Comparison of ENCODE assay signal across 1 cellular context in the genomic region with DNA sequence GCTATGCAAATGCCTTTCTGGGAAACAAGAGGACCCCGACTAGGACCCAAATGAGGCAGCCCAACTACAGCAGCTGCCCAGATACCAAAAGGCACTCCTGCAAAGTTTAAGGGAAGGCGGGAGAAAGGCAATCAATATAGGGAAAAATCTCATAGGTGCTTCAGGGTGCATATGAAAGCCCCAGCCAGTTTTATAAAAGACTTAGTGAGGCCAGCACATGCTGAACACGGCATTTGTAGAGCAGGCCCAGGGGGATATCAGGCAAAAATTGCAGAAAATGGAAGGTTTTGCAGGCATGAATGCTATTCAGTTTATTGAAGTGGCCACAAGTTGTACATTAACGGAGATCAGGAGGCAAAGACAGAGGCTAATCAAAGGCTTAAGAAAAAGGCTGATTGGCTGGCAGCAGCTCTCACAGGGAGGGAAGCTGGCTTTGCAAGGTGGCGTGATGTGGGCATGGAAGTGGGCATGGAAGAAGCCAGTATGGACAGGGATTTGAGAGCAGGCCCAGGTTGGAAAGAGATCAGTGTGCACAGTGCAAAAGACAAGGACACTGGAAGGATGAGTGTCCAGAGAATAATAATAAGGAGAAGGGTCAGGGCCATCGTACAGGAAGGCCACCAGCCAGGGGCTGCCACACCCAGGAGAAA.
TF ChIP-seq lines count a peak whose summit lies in the region.

No MANE protein-coding gene starts in this region.

TF ChIP-seq in HepG2, 621 proteins besides CTCF, POLR2A, EP300 and RAD21 (continued from another document):
- TF ChIP-seq, protein P1, sequence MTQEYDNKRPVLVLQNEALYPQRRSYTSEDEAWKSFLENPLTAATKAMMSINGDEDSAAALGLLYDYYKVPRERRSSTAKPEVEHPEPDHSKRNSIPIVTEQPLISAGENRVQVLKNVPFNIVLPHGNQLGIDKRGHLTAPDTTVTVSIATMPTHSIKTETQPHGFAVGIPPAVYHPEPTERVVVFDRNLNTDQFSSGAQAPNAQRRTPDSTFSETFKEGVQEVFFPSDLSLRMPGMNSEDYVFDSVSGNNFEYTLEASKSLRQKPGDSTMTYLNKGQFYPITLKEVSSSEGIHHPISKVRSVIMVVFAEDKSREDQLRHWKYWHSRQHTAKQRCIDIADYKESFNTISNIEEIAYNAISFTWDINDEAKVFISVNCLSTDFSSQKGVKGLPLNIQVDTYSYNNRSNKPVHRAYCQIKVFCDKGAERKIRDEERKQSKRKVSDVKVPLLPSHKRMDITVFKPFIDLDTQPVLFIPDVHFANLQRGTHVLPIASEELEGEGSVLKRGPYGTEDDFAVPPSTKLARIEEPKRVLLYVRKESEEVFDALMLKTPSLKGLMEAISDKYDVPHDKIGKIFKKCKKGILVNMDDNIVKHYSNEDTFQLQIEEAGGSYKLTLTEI (CRISPR knock-in tag; conservative IDR thresholded peaks at IDR 0.05), result no peak
- no peak for TF ChIP-seq ZFP36 (IDR thresholded peaks at IDR 0.05; ENCODE audit: borderline replicate concordance, low read depth, low read length, partially characterized antibody)
- 0 out of 2 replicates have a peak, but pooled peaks have one; percentile 10 for TF ChIP-seq KLF11 (CRISPR knock-in tag; IDR thresholded peaks at IDR 0.05)
- TF ChIP-seq, protein P2, sequence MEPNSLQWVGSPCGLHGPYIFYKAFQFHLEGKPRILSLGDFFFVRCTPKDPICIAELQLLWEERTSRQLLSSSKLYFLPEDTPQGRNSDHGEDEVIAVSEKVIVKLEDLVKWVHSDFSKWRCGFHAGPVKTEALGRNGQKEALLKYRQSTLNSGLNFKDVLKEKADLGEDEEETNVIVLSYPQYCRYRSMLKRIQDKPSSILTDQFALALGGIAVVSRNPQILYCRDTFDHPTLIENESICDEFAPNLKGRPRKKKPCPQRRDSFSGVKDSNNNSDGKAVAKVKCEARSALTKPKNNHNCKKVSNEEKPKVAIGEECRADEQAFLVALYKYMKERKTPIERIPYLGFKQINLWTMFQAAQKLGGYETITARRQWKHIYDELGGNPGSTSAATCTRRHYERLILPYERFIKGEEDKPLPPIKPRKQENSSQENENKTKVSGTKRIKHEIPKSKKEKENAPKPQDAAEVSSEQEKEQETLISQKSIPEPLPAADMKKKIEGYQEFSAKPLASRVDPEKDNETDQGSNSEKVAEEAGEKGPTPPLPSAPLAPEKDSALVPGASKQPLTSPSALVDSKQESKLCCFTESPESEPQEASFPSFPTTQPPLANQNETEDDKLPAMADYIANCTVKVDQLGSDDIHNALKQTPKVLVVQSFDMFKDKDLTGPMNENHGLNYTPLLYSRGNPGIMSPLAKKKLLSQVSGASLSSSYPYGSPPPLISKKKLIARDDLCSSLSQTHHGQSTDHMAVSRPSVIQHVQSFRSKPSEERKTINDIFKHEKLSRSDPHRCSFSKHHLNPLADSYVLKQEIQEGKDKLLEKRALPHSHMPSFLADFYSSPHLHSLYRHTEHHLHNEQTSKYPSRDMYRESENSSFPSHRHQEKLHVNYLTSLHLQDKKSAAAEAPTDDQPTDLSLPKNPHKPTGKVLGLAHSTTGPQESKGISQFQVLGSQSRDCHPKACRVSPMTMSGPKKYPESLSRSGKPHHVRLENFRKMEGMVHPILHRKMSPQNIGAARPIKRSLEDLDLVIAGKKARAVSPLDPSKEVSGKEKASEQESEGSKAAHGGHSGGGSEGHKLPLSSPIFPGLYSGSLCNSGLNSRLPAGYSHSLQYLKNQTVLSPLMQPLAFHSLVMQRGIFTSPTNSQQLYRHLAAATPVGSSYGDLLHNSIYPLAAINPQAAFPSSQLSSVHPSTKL (CRISPR knock-in tag; IDR thresholded peaks at IDR 0.05), result peak; percentile 27; the same call in 1 of the 2 replicates
- TF ChIP-seq WIZ (CRISPR knock-in tag; IDR thresholded peaks at IDR 0.05), result no peak
- TF ChIP-seq HOXA7 (CRISPR knock-in tag; IDR thresholded peaks at IDR 0.05), result no peak
- TF ChIP-seq ZNF205 (CRISPR knock-in tag; IDR thresholded peaks at IDR 0.05), result no peak
- no peak for TF ChIP-seq ZNF83 (CRISPR knock-in tag; IDR thresholded peaks at IDR 0.05; ENCODE audit: borderline replicate concordance)
- TF ChIP-seq ZNF547 (CRISPR knock-in tag; IDR thresholded peaks at IDR 0.05), result no peak
- TF ChIP-seq CC2D1A (CRISPR knock-in tag; IDR thresholded peaks at IDR 0.05), result no peak
- TF ChIP-seq, protein P3, sequence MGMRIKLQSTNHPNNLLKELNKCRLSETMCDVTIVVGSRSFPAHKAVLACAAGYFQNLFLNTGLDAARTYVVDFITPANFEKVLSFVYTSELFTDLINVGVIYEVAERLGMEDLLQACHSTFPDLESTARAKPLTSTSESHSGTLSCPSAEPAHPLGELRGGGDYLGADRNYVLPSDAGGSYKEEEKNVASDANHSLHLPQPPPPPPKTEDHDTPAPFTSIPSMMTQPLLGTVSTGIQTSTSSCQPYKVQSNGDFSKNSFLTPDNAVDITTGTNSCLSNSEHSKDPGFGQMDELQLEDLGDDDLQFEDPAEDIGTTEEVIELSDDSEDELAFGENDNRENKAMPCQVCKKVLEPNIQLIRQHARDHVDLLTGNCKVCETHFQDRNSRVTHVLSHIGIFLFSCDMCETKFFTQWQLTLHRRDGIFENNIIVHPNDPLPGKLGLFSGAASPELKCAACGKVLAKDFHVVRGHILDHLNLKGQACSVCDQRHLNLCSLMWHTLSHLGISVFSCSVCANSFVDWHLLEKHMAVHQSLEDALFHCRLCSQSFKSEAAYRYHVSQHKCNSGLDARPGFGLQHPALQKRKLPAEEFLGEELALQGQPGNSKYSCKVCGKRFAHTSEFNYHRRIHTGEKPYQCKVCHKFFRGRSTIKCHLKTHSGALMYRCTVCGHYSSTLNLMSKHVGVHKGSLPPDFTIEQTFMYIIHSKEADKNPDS (CRISPR knock-in tag; IDR thresholded peaks at IDR 0.05), result no peak
- TF ChIP-seq ZNF12 (CRISPR knock-in tag; IDR thresholded peaks at IDR 0.05), result no peak
- TF ChIP-seq ZNF224 (CRISPR knock-in tag; IDR thresholded peaks at IDR 0.05), result no peak
- TF ChIP-seq JUND (CRISPR knock-in tag; IDR thresholded peaks at IDR 0.05), result no peak
- TF ChIP-seq, protein P4, sequence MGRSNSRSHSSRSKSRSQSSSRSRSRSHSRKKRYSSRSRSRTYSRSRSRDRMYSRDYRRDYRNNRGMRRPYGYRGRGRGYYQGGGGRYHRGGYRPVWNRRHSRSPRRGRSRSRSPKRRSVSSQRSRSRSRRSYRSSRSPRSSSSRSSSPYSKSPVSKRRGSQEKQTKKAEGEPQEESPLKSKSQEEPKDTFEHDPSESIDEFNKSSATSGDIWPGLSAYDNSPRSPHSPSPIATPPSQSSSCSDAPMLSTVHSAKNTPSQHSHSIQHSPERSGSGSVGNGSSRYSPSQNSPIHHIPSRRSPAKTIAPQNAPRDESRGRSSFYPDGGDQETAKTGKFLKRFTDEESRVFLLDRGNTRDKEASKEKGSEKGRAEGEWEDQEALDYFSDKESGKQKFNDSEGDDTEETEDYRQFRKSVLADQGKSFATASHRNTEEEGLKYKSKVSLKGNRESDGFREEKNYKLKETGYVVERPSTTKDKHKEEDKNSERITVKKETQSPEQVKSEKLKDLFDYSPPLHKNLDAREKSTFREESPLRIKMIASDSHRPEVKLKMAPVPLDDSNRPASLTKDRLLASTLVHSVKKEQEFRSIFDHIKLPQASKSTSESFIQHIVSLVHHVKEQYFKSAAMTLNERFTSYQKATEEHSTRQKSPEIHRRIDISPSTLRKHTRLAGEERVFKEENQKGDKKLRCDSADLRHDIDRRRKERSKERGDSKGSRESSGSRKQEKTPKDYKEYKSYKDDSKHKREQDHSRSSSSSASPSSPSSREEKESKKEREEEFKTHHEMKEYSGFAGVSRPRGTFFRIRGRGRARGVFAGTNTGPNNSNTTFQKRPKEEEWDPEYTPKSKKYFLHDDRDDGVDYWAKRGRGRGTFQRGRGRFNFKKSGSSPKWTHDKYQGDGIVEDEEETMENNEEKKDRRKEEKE (IDR thresholded peaks at IDR 0.05), result no peak
- no peak for TF ChIP-seq ERF (CRISPR knock-in tag; IDR thresholded peaks at IDR 0.05)
- no peak for TF ChIP-seq NFKB2 (CRISPR knock-in tag; IDR thresholded peaks at IDR 0.05; ENCODE audit: borderline replicate concordance)
- TF ChIP-seq, protein P5, sequence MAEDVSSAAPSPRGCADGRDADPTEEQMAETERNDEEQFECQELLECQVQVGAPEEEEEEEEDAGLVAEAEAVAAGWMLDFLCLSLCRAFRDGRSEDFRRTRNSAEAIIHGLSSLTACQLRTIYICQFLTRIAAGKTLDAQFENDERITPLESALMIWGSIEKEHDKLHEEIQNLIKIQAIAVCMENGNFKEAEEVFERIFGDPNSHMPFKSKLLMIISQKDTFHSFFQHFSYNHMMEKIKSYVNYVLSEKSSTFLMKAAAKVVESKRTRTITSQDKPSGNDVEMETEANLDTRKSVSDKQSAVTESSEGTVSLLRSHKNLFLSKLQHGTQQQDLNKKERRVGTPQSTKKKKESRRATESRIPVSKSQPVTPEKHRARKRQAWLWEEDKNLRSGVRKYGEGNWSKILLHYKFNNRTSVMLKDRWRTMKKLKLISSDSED (CRISPR knock-in tag; IDR thresholded peaks at IDR 0.05), result 0 out of 2 replicates have a peak, but pooled peaks have one; percentile 56
- TF ChIP-seq RARA (CRISPR knock-in tag; IDR thresholded peaks at IDR 0.05), result peak; percentile 54
- no peak for TF ChIP-seq SMAD3 (CRISPR knock-in tag; IDR thresholded peaks at IDR 0.05)
- no peak for TF ChIP-seq ZNF569 (CRISPR knock-in tag; IDR thresholded peaks at IDR 0.05; ENCODE audit: borderline replicate concordance)
- 0 out of 2 replicates have a peak, but pooled peaks have one; percentile 16 for TF ChIP-seq KAT8 (CRISPR knock-in tag; IDR thresholded peaks at IDR 0.05)
- TF ChIP-seq YY1 (IDR thresholded peaks at IDR 0.05; ENCODE audit: insufficient read depth, insufficient replicate concordance, low read depth, low read length), result no peak
- no peak for TF ChIP-seq PRPF4 (IDR thresholded peaks at IDR 0.05; ENCODE audit: low read depth, low read length, poor library complexity, severe bottlenecking)
- TF ChIP-seq, protein P6, sequence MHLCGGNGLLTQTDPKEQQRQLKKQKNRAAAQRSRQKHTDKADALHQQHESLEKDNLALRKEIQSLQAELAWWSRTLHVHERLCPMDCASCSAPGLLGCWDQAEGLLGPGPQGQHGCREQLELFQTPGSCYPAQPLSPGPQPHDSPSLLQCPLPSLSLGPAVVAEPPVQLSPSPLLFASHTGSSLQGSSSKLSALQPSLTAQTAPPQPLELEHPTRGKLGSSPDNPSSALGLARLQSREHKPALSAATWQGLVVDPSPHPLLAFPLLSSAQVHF (CRISPR knock-in tag; IDR thresholded peaks at IDR 0.05), result no peak
- TF ChIP-seq PHF21A (CRISPR knock-in tag; IDR thresholded peaks at IDR 0.05), result peak; percentile 20; the same call in 1 of the 2 replicates
- TF ChIP-seq ZBTB21 (CRISPR knock-in tag; IDR thresholded peaks at IDR 0.05), result no peak
- TF ChIP-seq, protein P7, sequence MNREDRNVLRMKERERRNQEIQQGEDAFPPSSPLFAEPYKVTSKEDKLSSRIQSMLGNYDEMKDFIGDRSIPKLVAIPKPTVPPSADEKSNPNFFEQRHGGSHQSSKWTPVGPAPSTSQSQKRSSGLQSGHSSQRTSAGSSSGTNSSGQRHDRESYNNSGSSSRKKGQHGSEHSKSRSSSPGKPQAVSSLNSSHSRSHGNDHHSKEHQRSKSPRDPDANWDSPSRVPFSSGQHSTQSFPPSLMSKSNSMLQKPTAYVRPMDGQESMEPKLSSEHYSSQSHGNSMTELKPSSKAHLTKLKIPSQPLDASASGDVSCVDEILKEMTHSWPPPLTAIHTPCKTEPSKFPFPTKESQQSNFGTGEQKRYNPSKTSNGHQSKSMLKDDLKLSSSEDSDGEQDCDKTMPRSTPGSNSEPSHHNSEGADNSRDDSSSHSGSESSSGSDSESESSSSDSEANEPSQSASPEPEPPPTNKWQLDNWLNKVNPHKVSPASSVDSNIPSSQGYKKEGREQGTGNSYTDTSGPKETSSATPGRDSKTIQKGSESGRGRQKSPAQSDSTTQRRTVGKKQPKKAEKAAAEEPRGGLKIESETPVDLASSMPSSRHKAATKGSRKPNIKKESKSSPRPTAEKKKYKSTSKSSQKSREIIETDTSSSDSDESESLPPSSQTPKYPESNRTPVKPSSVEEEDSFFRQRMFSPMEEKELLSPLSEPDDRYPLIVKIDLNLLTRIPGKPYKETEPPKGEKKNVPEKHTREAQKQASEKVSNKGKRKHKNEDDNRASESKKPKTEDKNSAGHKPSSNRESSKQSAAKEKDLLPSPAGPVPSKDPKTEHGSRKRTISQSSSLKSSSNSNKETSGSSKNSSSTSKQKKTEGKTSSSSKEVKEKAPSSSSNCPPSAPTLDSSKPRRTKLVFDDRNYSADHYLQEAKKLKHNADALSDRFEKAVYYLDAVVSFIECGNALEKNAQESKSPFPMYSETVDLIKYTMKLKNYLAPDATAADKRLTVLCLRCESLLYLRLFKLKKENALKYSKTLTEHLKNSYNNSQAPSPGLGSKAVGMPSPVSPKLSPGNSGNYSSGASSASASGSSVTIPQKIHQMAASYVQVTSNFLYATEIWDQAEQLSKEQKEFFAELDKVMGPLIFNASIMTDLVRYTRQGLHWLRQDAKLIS (CRISPR knock-in tag; IDR thresholded peaks at IDR 0.05), result no peak
- no peak for TF ChIP-seq KDM1A (CRISPR knock-in tag; IDR thresholded peaks at IDR 0.05)
- TF ChIP-seq ZNF589 (CRISPR knock-in tag; conservative IDR thresholded peaks at IDR 0.05), result no peak
- TF ChIP-seq, protein P8, sequence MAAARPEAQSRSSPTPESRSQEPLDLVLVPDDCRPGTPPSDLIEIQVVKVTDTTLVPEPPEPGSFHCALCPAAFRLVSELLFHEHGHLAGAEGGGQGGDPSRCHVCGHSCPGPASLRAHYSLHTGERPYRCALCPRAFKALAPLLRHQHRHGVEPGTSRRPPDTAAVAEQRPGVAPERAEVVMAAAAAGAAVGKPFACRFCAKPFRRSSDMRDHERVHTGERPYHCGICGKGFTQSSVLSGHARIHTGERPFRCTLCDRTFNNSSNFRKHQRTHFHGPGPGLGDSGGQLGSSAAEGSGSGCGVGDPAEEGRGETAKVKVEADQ (CRISPR knock-in tag; IDR thresholded peaks at IDR 0.05; ENCODE audit: borderline replicate concordance), result no peak
- TF ChIP-seq ZNF761 (CRISPR knock-in tag; conservative IDR thresholded peaks at IDR 0.05), result no peak
- TF ChIP-seq, protein P9, sequence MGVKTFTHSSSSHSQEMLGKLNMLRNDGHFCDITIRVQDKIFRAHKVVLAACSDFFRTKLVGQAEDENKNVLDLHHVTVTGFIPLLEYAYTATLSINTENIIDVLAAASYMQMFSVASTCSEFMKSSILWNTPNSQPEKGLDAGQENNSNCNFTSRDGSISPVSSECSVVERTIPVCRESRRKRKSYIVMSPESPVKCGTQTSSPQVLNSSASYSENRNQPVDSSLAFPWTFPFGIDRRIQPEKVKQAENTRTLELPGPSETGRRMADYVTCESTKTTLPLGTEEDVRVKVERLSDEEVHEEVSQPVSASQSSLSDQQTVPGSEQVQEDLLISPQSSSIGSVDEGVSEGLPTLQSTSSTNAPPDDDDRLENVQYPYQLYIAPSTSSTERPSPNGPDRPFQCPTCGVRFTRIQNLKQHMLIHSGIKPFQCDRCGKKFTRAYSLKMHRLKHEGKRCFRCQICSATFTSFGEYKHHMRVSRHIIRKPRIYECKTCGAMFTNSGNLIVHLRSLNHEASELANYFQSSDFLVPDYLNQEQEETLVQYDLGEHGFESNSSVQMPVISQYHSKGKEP (CRISPR knock-in tag; IDR thresholded peaks at IDR 0.05), result no peak
- TF ChIP-seq ZNF484 (CRISPR knock-in tag; IDR thresholded peaks at IDR 0.05; ENCODE audit: borderline replicate concordance, low read depth), result no peak
